Comparison of ENCODE assay signal across 8 cellular contexts in the genomic region with DNA sequence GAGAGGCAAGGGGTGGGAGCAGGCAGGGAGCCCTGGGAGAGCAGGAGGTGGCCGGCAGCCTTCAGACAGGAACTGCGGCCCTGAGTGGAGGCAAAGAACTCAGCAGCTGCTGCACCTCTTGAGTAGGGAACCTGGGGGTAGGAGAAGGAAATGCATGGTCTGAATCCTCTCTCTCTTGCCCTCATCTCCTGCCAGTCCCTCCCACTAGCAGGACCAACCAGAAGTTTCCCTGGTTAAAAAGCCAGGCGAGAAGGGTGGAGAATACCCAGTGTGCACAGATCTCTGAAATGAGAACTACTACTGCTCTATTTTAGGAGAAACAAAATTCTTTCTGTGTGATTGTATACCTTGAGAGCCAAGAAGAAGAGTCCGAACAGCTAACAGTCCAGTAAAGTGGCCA. TPM values are rescaled to one million over a fixed set of nuclear protein-coding genes. Genes with fewer than 3 reads are reported as not detected.
A peak's percentile ranks its signal among the peaks of the same experiment; 100 is the strongest.
DNase-seq lines count a peak whose midpoint lies in the region; ATAC-seq, FAIRE-seq and TF ChIP-seq lines count a peak whose summit lies in the region.

No MANE protein-coding gene starts in this region.

- no peak for FAIRE-seq in HTR-8/SVneo (lab: Jason Lieb, UNC)

- TF ChIP-seq POLR2A in sigmoid colon (IDR thresholded peaks at IDR 0.05) = no peak

- H3K27ac ChIP-seq in heart right ventricle (peak overlapping the region; percentile 29 to 87 (median 70)), sigmoid colon (peak overlapping the region; percentile 76 to 85 (median 81))

- peak; percentile 33; the same call in 1 of the 2 replicates for TF ChIP-seq CTCF in WI38 (IDR thresholded peaks at IDR 0.05; ENCODE audit: low read depth, low read length)
- no peak for TF ChIP-seq CTCF in heart right ventricle (IDR thresholded peaks at IDR 0.05)
- no peak for TF ChIP-seq CTCF in sigmoid colon (IDR thresholded peaks at IDR 0.05)
- no peak for TF ChIP-seq CTCF in GM13976 (IDR thresholded peaks at IDR 0.05; ENCODE audit: borderline replicate concordance, control extremely low read depth, extremely low read depth, insufficient read depth, missing control alignments)

- peaks cover 6 to 52% (median 38%) of the 10 kb centered on the region in 9 donors for H3K4me1 ChIP-seq in heart right ventricle
- H3K4me1 ChIP-seq in sigmoid colon = peaks cover 0 to 40% (median 27%) of the 10 kb centered on the region in 4 donors

- no peaks in the 10 kb centered on the region for H3K27me3 ChIP-seq in heart right ventricle
- no peaks in the 10 kb centered on the region for H3K27me3 ChIP-seq in sigmoid colon

- peak overlapping the region; percentile 49 for H3K4me3 ChIP-seq in WI38 (ENCODE audit: low read depth, low read length)
- H3K4me3 ChIP-seq in heart right ventricle = peak overlapping the region in 1 of 10 donors; percentile 5
- peak overlapping the region in 2 of 4 donors; percentile 4 to 16 for H3K4me3 ChIP-seq in sigmoid colon

- H3K36me3 ChIP-seq in heart right ventricle (peaks cover 0 to 32% (median 4%) of the 10 kb centered on the region in 9 donors), sigmoid colon (peaks cover 0 to 6% (median 0%) of the 10 kb centered on the region in 4 donors)

- in situ Hi-C loops in G401 (cut with HindIII; ENCODE audit: low sequenced_read_pairs) (no loop called here), GM13976 (cut with MboI; ENCODE audit: low sequenced_read_pairs, unreplicated experiment) (no loop called here)

- intact Hi-C loops in heart right ventricle (cut with DNase I) = loop anchor here (2.0 to 10.0 kb wide), 6 partner anchors 48 to 198 kb away; a partner anchor contains a TSS
- intact Hi-C loops in sigmoid colon (cut with DNase I) = loop anchor here (2.0 to 5.0 kb wide), 2 partner anchors 56 to 197 kb away; no protein-coding TSS in a partner anchor

- H3K9me3 ChIP-seq in heart right ventricle = no peaks in the 10 kb centered on the region
- no peaks in the 10 kb centered on the region for H3K9me3 ChIP-seq in sigmoid colon

- TF ChIP-seq EP300 in sigmoid colon (IDR thresholded peaks at IDR 0.05) = no peak

- DNase-seq in G401 (ENCODE audit: low spot score) (peak; percentile 29), heart right ventricle (no peak), sigmoid colon (no peak), HTR-8/SVneo (ENCODE audit: insufficient read length, low spot score) (no peak), GM13976 (ENCODE audit: low spot score) (no peak), NCI-H2029 treated with DMSO at 0.1 percent for 48 hours (lab: John Stamatoyannopoulos, UW) (no peak)

- ATAC-seq in heart right ventricle (peak in 6 of 8 donors; percentile 29 to 65 (median 52)), HG02973 (IDR thresholded peaks at IDR 0.05; ENCODE audit: unreplicated experiment) (no peak)

- WGBS in heart right ventricle, 2 donors = 56 to 58% methylated on average over 4 of the region's 4 CpGs
- 64 to 79% methylated on average over 4 of the region's 4 CpGs for WGBS in sigmoid colon, 2 donors

RNA-seq across cellular contexts. Expression of a gene that starts 25.4 kb away (rescaled TPM):
- 91.8 and 100 TPM in 2 replicates for total RNA-seq in G401 (2014; rRNA removed; shearing (Covaris generic))
- total RNA-seq in heart right ventricle (10 to 100 TPM; 29.7 to 41.7 (median 35.4) TPM), sigmoid colon (10 to 100 TPM; 41.0 to 56.6 (median 47.9) TPM)
- polyA plus RNA-seq in heart right ventricle (10 to 100 TPM; 35.8 to 44.9 TPM), sigmoid colon (10 to 100 TPM; 42.0 to 49.5 (median 47.3) TPM)

RNA-seq across cellular contexts. Expression of a gene that starts 39.9 kb away (rescaled TPM):
- total RNA-seq in G401 (2014; rRNA removed; shearing (Covaris generic)) = 0.31 and 0.64 TPM in 2 replicates
- total RNA-seq in heart right ventricle (1 to 10 TPM in 4 of 10 donors, under 1 TPM in 6; 0.42 to 2.5 (median 0.98) TPM), sigmoid colon (1 to 10 TPM in 1 of 4 donors, under 1 TPM in 3; 0.28 to 1.1 (median 0.34) TPM)
- polyA plus RNA-seq in heart right ventricle (under 1 TPM; 0.13 to 0.88 TPM), sigmoid colon (under 1 TPM in 2 of 3 donors, not detected in 1; under 0.01 to 0.31 TPM)

RNA-seq across cellular contexts. Expression of a gene that starts 51.1 kb away (rescaled TPM):
- total RNA-seq in G401 (2014; rRNA removed; shearing (Covaris generic)) = 0.06 TPM in 1 of 2 replicates, not detected in the other
- total RNA-seq in heart right ventricle (10 to 100 TPM; 17.7 to 73.7 (median 22.5) TPM), sigmoid colon (10 to 100 TPM; 19.6 to 88.0 (median 22.9) TPM)
- polyA plus RNA-seq in heart right ventricle (10 to 100 TPM; 16.3 to 16.6 TPM), sigmoid colon (100 to 1,000 TPM in 2 of 3 donors, 10 to 100 TPM in 1; 97.9 to 230 (median 161) TPM)

Comparison
In these comparisons a context has a peak if more than half of its experiments do, and no peak if none do; other contexts are left out.
1. RNA of a gene that starts 51.1 kb away (total RNA-seq): 19.6 to 88.0 TPM in sigmoid colon and 17.7 to 73.7 TPM in heart right ventricle; 0.06 TPM in G401; every median in the first group is over 10 times any median in the second.